Comparison of ENCODE assay signal across 21 cellular contexts in genomic region chr10:61669849-61670248, GRCh38. TPM values are rescaled to one million over a fixed set of nuclear protein-coding genes. Genes with fewer than 3 reads are reported as not detected.
DNase-seq lines count a peak whose midpoint lies in the region; ATAC-seq, FAIRE-seq and TF ChIP-seq lines count a peak whose summit lies in the region.
"Had no signal": no experiment of that assay in that cellular context is flagged by ENCODE, and none has a peak within 500 bp of the region (broad histone marks: within the 10 kb centered on the region; RNA-seq: fewer than 3 reads in every experiment).

No MANE protein-coding gene starts in this region.

- no peaks in the 10 kb centered on the region for H3K9me3 ChIP-seq in IMR-90 (ENCODE audit: control insufficient read depth, insufficient read depth, low read length)
- H3K9me3 ChIP-seq in SK-N-SH: no peaks in the 10 kb centered on the region
- H3K9me3 ChIP-seq in small intestine (ENCODE audit: control insufficient read depth, low read depth): no peaks in the 10 kb centered on the region
- H3K9me3 ChIP-seq in effector memory CD4-positive, alpha-beta T cell (ENCODE audit: control insufficient read depth, low read length): no peaks in the 10 kb centered on the region
- H3K9me3 ChIP-seq: A549, Caco-2 had no signal

- H4K8ac ChIP-seq in IMR-90 (ENCODE audit: low read depth in 2 of 2, low read length in 2 of 2): no peak overlapping the region

- H3K4ac ChIP-seq in IMR-90 (ENCODE audit: low read depth, low read length): no peak overlapping the region

- peaks cover under 1% of the 10 kb centered on the region for H3F3A ChIP-seq in SK-N-SH (replicated peaks; ENCODE audit: insufficient read depth)

- CTCF ChIA-PET in IMR-90 (lab: Yijun Ruan, JAX) (interaction anchor here (0.6 kb wide), 1 partner anchor 13 kb away, joined by 3 read pairs; no protein-coding TSS in a partner anchor), SK-N-SH (lab: Yijun Ruan, JAX) (interaction anchor here (1.2 kb wide), 1 partner anchor 291 kb away, joined by 4 read pairs; no protein-coding TSS in a partner anchor)

- H3K18ac ChIP-seq in IMR-90 (ENCODE audit: low read depth, low read length): peak overlapping the region; percentile 35; the same call in 1 of the 2 replicates

- H3K14ac ChIP-seq in IMR-90 (replicated peaks; ENCODE audit: low read depth, low read length): no peak overlapping the region

- H3K79me2 ChIP-seq in SK-N-SH (ENCODE audit: insufficient read depth): no peaks in the 10 kb centered on the region

- no peak overlapping the region for H4K91ac ChIP-seq in IMR-90 (ENCODE audit: insufficient read depth, low read depth, low read length)

- in situ Hi-C loops in IMR-90 (cut with MboI; ENCODE audit: low sequenced_read_pairs): no loop called here

- FAIRE-seq in colon (lab: Jason Lieb, UNC) (peak; percentile 14), small intestine (lab: Jason Lieb, UNC) (peak; percentile 47)
- FAIRE-seq: A549, D721Med, GM12892, GM18507, HTR-8/SVneo had no signal

- H3K36me3 ChIP-seq in IMR-90 (ENCODE audit: control insufficient read depth, insufficient read depth, low read length) (no peaks in the 10 kb centered on the region), SK-N-SH (replicated peaks in 1 of 2; ENCODE audit: control insufficient read depth in 1 of 2, insufficient read depth in 2 of 2, low read length in 1 of 2) (no peaks in the 10 kb centered on the region), small intestine (ENCODE audit: control insufficient read depth in 2 of 2, insufficient read depth in 2 of 2, low read length in 2 of 2) (no peaks in the 10 kb centered on the region)
- H3K36me3 ChIP-seq in effector memory CD4-positive, alpha-beta T cell (ENCODE audit: control insufficient read depth, insufficient read depth, low read length): no peaks in the 10 kb centered on the region

- no peak overlapping the region for H2AK5ac ChIP-seq in IMR-90 (ENCODE audit: low read depth, low read length)

- no peak overlapping the region for H2BK5ac ChIP-seq in IMR-90 (ENCODE audit: low read depth, low read length, poor library complexity, severe bottlenecking)

- H2AK9ac ChIP-seq in IMR-90 (replicated peaks; ENCODE audit: low read depth, low read length, poor library complexity): no peak overlapping the region

- TF ChIP-seq POLR2A in IMR-90 (IDR thresholded peaks at IDR 0.05; ENCODE audit: low read depth, low read length): no peak

- no peak overlapping the region for H3K23ac ChIP-seq in IMR-90 (ENCODE audit: low read depth, low read length)

- no peak overlapping the region for H2BK15ac ChIP-seq in IMR-90 (ENCODE audit: low read depth, low read length)

- H3K27me3 ChIP-seq in IMR-90 (ENCODE audit: control insufficient read depth, insufficient read depth, low read length) (no peaks in the 10 kb centered on the region), SK-N-SH (ENCODE audit: insufficient read depth) (no peaks in the 10 kb centered on the region), small intestine (ENCODE audit: control insufficient read depth in 2 of 2, insufficient read depth in 2 of 2, low read length in 2 of 2) (no peaks in the 10 kb centered on the region)
- H3K27me3 ChIP-seq in effector memory CD4-positive, alpha-beta T cell (replicated peaks; ENCODE audit: control insufficient read depth, insufficient read depth, low read length, poor library complexity, severe bottlenecking): no peaks in the 10 kb centered on the region

- POLR2A ChIA-PET in IMR-90 (lab: Charles Lee; ENCODE audit: unreplicated experiment): no interaction called here
- POLR2A ChIA-PET in SK-N-SH (lab: Yijun Ruan, JAX): no interaction called here

- DNase-seq in IMR-90 (no peak), SK-N-SH (peak; percentile 44), small intestine (no peak), NAMALWA (ENCODE audit: low spot score) (no peak), SW480 (ENCODE audit: low spot score) (no peak)
- no peak for DNase-seq in effector memory CD4-positive, alpha-beta T cell
- DNase-seq: AML-193; Caco-2; CD4-positive, alpha-beta T cell; GDM1; GM23248; HCEC 1CT had no signal

- peak in 1 of 2 experiments; percentile 88; a peak in 2 of 4 replicates for TF ChIP-seq EP300 in SK-N-SH (IDR thresholded peaks at IDR 0.05; ENCODE audit: borderline replicate concordance in 1 of 2, low read depth in 1 of 2, low read length in 1 of 2)

- no peak overlapping the region for H3K4me3 ChIP-seq in IMR-90 (ENCODE audit: insufficient read depth, low read depth, low read length)
- H3K4me3 ChIP-seq in SK-N-SH (ENCODE audit: low read depth in 2 of 2, low read length in 1 of 2): no peak overlapping the region
- H3K4me3 ChIP-seq in small intestine (ENCODE audit: low read depth in 1 of 2, low read length in 2 of 2): no peak overlapping the region
- no peak overlapping the region for H3K4me3 ChIP-seq in effector memory CD4-positive, alpha-beta T cell (ENCODE audit: insufficient read depth, low read depth, low read length, poor library complexity, severe bottlenecking)
- H3K4me3 ChIP-seq: A549, GM23248 had no signal

- no peak overlapping the region for H2AFZ ChIP-seq in IMR-90 (replicated peaks; ENCODE audit: low read length, poor library complexity)
- H2AFZ ChIP-seq in SK-N-SH (ENCODE audit: low read depth): no peak overlapping the region
- H2AFZ ChIP-seq: GM23248 had no signal

- TF ChIP-seq RAD21 in IMR-90 (IDR thresholded peaks at IDR 0.05; ENCODE audit: low read length) (no peak), SK-N-SH (IDR thresholded peaks at IDR 0.05; ENCODE audit: low read length) (no peak)

- H2BK20ac ChIP-seq in IMR-90 (ENCODE audit: low read depth, low read length): no peak overlapping the region

- H4K20me1 ChIP-seq in IMR-90 (ENCODE audit: insufficient read depth, low read length) (no peaks in the 10 kb centered on the region), SK-N-SH (ENCODE audit: insufficient read depth) (no peaks in the 10 kb centered on the region)

- H3K9me1 ChIP-seq in IMR-90 (ENCODE audit: insufficient read depth, low read length): no peaks in the 10 kb centered on the region

- no peaks in the 10 kb centered on the region for H3K79me1 ChIP-seq in IMR-90 (ENCODE audit: low read depth in 1 of 2, low read length in 2 of 2)

- no peak overlapping the region for H4K5ac ChIP-seq in IMR-90 (ENCODE audit: low read depth, low read length)

- H3K9me2 ChIP-seq in SK-N-SH: no peaks in the 10 kb centered on the region

- no peak for ATAC-seq in IMR-90 (ENCODE audit: low read depth)
- ATAC-seq: A549 had no signal

- H3K9ac ChIP-seq in IMR-90 (ENCODE audit: low read depth, low read length) (no peak overlapping the region), SK-N-SH (no peak overlapping the region)
- H3K9ac ChIP-seq: GM23248 had no signal

- no peak overlapping the region for H3K4me2 ChIP-seq in IMR-90 (ENCODE audit: low read depth, low read length)
- H3K4me2 ChIP-seq in SK-N-SH: no peak overlapping the region
- H3K4me2 ChIP-seq: A549 had no signal

- dilution Hi-C loops in IMR-90 (cut with HindIII; ENCODE audit: low sequenced_read_pairs, unreplicated experiment): no loop called here

- no peak overlapping the region for H3K56ac ChIP-seq in IMR-90 (ENCODE audit: extremely low read depth, insufficient read depth, low read length)

- TF ChIP-seq CTCF in IMR-90 (conservative IDR thresholded peaks at IDR 0.05; ENCODE audit: low read depth, low read length) (no peak), SK-N-SH (IDR thresholded peaks at IDR 0.05) (no peak)

- intact Hi-C loops in IMR-90 (cut with micrococcal nuclease): no loop called here

- BruUV-seq in IMR-90 (replicated peaks; lab: Mats Ljungman, UMichigan): no TSS peak

- H2BK120ac ChIP-seq in IMR-90 (ENCODE audit: low read depth, low read length): no peak overlapping the region

- H3K4me1 ChIP-seq in IMR-90 (ENCODE audit: control insufficient read depth, insufficient read depth, low read length) (no peaks in the 10 kb centered on the region), SK-N-SH (ENCODE audit: control insufficient read depth in 1 of 2, insufficient read depth in 2 of 2, low read depth in 1 of 2, low read length in 1 of 2) (peaks cover 0 to 11% of the 10 kb centered on the region in 2 experiments; a peak in 2 of 4 replicates), small intestine (ENCODE audit: control insufficient read depth in 2 of 2, insufficient read depth in 1 of 2, low read depth in 1 of 2, low read length in 1 of 2) (no peaks in the 10 kb centered on the region)
- H3K4me1 ChIP-seq in effector memory CD4-positive, alpha-beta T cell (ENCODE audit: control insufficient read depth, insufficient read depth, low read length, poor library complexity, severe bottlenecking): no peaks in the 10 kb centered on the region
- H3K4me1 ChIP-seq: Caco-2 had no signal

- H3K27ac ChIP-seq in IMR-90 (ENCODE audit: insufficient read depth, low read length) (no peak overlapping the region), SK-N-SH (ENCODE audit: low read depth in 2 of 2, low read length in 1 of 2) (peak overlapping the region in 1 of 2 experiments; percentile 89; a peak in 2 of 4 replicates), small intestine (ENCODE audit: low read depth in 1 of 2, low read length in 1 of 2) (no peak overlapping the region)
- H3K27ac ChIP-seq in effector memory CD4-positive, alpha-beta T cell (ENCODE audit: insufficient read depth, low read length, poor library complexity, severe bottlenecking): no peak overlapping the region
- H3K27ac ChIP-seq: 22Rv1, A549, C4-2B, GM23248 had no signal

TF ChIP-seq in IMR-90, 13 proteins besides CTCF, POLR2A, EP300 and RAD21 (continues in another document):
- TF ChIP-seq, protein P1, sequence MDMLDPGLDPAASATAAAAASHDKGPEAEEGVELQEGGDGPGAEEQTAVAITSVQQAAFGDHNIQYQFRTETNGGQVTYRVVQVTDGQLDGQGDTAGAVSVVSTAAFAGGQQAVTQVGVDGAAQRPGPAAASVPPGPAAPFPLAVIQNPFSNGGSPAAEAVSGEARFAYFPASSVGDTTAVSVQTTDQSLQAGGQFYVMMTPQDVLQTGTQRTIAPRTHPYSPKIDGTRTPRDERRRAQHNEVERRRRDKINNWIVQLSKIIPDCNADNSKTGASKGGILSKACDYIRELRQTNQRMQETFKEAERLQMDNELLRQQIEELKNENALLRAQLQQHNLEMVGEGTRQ (IDR thresholded peaks at IDR 0.05; ENCODE audit: low read depth, low read length): no peak

TF ChIP-seq in SK-N-SH, 30 proteins besides CTCF, POLR2A, EP300 and RAD21 (continues in another document):
- TF ChIP-seq FOXJ3 (CRISPR knock-in tag; IDR thresholded peaks at IDR 0.05) (no peak), JUND (IDR thresholded peaks at IDR 0.05) (no peak; the same call in 1 of the 2 replicates)

RNA-seq across cellular contexts. Expression of gene CABCOCO1, which starts 7.1 kb away (rescaled TPM):
- under 0.01 and 0.18 TPM in 2 replicates for total RNA-seq in IMR-90 (2012; rRNA removed)
- polyA plus RNA-seq in IMR-90 (2012; rRNA removed): 0.19 and 0.31 TPM in 2 replicates
- polyA plus RNA-seq in IMR-90 (2012; cell fraction: cytosol; rRNA removed): not detected in 2 replicates
- not detected in 2 replicates for polyA plus RNA-seq in IMR-90 (2012; cell fraction: nucleus; rRNA removed; ENCODE audit: low replicate concordance)
- 0.71 and 0.94 TPM in 2 replicates for polyA plus RNA-seq in SK-N-SH (2012; rRNA removed)
- 1.6 and 2.2 TPM in 2 replicates for polyA plus RNA-seq in SK-N-SH (2012; cell fraction: cytosol; rRNA removed)
- polyA plus RNA-seq in SK-N-SH (2012; cell fraction: nucleus; rRNA removed): 0.11 and 0.44 TPM in 2 replicates
- polyA plus RNA-seq in small intestine: under 1 TPM in 1 of 3 donors, not detected in 2; 0.15 TPM
- total RNA-seq: Caco-2; CD4-positive, alpha-beta T cell had no signal
- polyA plus RNA-seq: IgD-negative memory B cell had no signal
